ENCODE assay signal across 9 cellular contexts in genomic region chr9:119968837-119969707, GRCh38.
A peak's percentile ranks its signal among the peaks of the same experiment; 100 is the strongest.
DNase-seq lines count a peak whose midpoint lies in the region; ATAC-seq and TF ChIP-seq lines count a peak whose summit lies in the region.
"Had no signal": no experiment of that assay in that cellular context is flagged by ENCODE, and none has a peak within 500 bp of the region (broad histone marks: within the 10 kb centered on the region; RNA-seq: fewer than 3 reads in every experiment).

No MANE protein-coding gene starts in this region.

- H3K79me1 ChIP-seq in IMR-90 (ENCODE audit: low read depth in 1 of 2, low read length in 2 of 2), result no peaks in the 10 kb centered on the region
- peaks cover under 1% of the 10 kb centered on the region for H3K79me1 ChIP-seq in trophoblast cell (ENCODE audit: low read length)

- H3K9me1 ChIP-seq in IMR-90 (ENCODE audit: insufficient read depth, low read length), result no peaks in the 10 kb centered on the region; the same call in 1 of the 2 replicates

- H3K4me3 ChIP-seq in IMR-90 (ENCODE audit: insufficient read depth, low read depth, low read length) (no peak overlapping the region), Panc1 (ENCODE audit: low read depth in 2 of 2, low read length in 2 of 2) (no peak overlapping the region), trophoblast cell (ENCODE audit: low read depth, low read length) (no peak overlapping the region)

- H3K4me3 Mint-ChIP-seq in activated naive CD4-positive, alpha-beta T cell treated with anti-CD3 and anti-CD28 coated beads for 36 hours, result no peak overlapping the region
- H3K4me3 Mint-ChIP-seq: central memory CD8-positive, alpha-beta T cell had no signal

- H3K23ac ChIP-seq in IMR-90 (ENCODE audit: low read depth, low read length) (no peak overlapping the region), trophoblast cell (ENCODE audit: low read length) (no peak overlapping the region)

- TF ChIP-seq CTCF in IMR-90 (conservative IDR thresholded peaks at IDR 0.05; ENCODE audit: low read depth, low read length), result peak; percentile 94
- TF ChIP-seq CTCF in Panc1 (IDR thresholded peaks at IDR 0.05), result peak; percentile 92

- in situ Hi-C loops in IMR-90 (cut with MboI; ENCODE audit: low sequenced_read_pairs) (loop anchor here (10.0 kb wide), 3 partner anchors 386 to 506 kb away; no protein-coding TSS in a partner anchor), Panc1 (cut with HindIII; ENCODE audit: low pct_unique_long_range_greater_than_20kb, low sequenced_read_pairs) (no loop called here)

- H3K27ac Mint-ChIP-seq in activated naive CD4-positive, alpha-beta T cell treated with anti-CD3 and anti-CD28 coated beads for 36 hours, result no peak overlapping the region

- H3K36me3 Mint-ChIP-seq in activated naive CD4-positive, alpha-beta T cell treated with anti-CD3 and anti-CD28 coated beads for 36 hours (ENCODE audit: low read depth), result no peaks in the 10 kb centered on the region

- H3K9me3 ChIP-seq in IMR-90 (ENCODE audit: control insufficient read depth, insufficient read depth, low read length), result no peaks in the 10 kb centered on the region
- no peaks in the 10 kb centered on the region for H3K9me3 ChIP-seq in Panc1 (ENCODE audit: control insufficient read depth, insufficient read depth, low read depth, low read length)
- no peaks in the 10 kb centered on the region for H3K9me3 ChIP-seq in trophoblast cell (ENCODE audit: insufficient read depth, low read depth, low read length)

- no peak for TF ChIP-seq POLR2A in IMR-90 (IDR thresholded peaks at IDR 0.05; ENCODE audit: low read depth, low read length)

- no peak overlapping the region for H4K5ac ChIP-seq in IMR-90 (ENCODE audit: low read depth, low read length)

- peak overlapping the region; percentile 38 for H2BK12ac ChIP-seq in trophoblast cell (ENCODE audit: low read length)

- peak; percentile 87 for TF ChIP-seq RAD21 in IMR-90 (IDR thresholded peaks at IDR 0.05; ENCODE audit: low read length)

- no peak overlapping the region for H3K4me2 ChIP-seq in IMR-90 (ENCODE audit: low read depth, low read length)
- no peak overlapping the region for H3K4me2 ChIP-seq in trophoblast cell (ENCODE audit: low read length)

- no peak overlapping the region for H4K12ac ChIP-seq in trophoblast cell (ENCODE audit: low read depth, low read length)

- H3K9me3 Mint-ChIP-seq in activated naive CD4-positive, alpha-beta T cell treated with anti-CD3 and anti-CD28 coated beads for 36 hours, result no peaks in the 10 kb centered on the region
- H3K9me3 Mint-ChIP-seq: central memory CD8-positive, alpha-beta T cell had no signal

- BruUV-seq in IMR-90 (replicated peaks; lab: Mats Ljungman, UMichigan), result no TSS peak
- BruUV-seq in Panc1 (replicated peaks; lab: Mats Ljungman, UMichigan), result no TSS peak

- H2BK5ac ChIP-seq in IMR-90 (ENCODE audit: low read depth, low read length, poor library complexity, severe bottlenecking), result no peak overlapping the region
- no peak overlapping the region for H2BK5ac ChIP-seq in trophoblast cell (ENCODE audit: low read depth, low read length, poor library complexity)

- H2AFZ ChIP-seq in IMR-90 (replicated peaks; ENCODE audit: low read length, poor library complexity) (peak overlapping the region; percentile 57), trophoblast cell (ENCODE audit: insufficient read depth, low read length, poor library complexity) (no peak overlapping the region)

- dilution Hi-C loops in IMR-90 (cut with HindIII; ENCODE audit: low sequenced_read_pairs, unreplicated experiment), result no loop called here

- H4K20me1 ChIP-seq in IMR-90 (ENCODE audit: insufficient read depth, low read length), result no peaks in the 10 kb centered on the region

- no peak overlapping the region for H3K18ac ChIP-seq in IMR-90 (ENCODE audit: low read depth, low read length)
- H3K18ac ChIP-seq in trophoblast cell (ENCODE audit: low read length), result no peak overlapping the region

- 76% methylated on average over 5 of the region's 17 CpGs; no CpG with 5 or more reads in 1 of the 2 experiments for WGBS in IMR-90 (ENCODE audit: extremely low coverage in 2 of 2, insufficient read length in 1 of 2), 2 experiments
- WGBS in trophoblast cell (ENCODE audit: extremely low coverage, insufficient coverage, insufficient read length), result no CpG with 5 or more reads among the region's 17 CpGs

- intact Hi-C loops in IMR-90 (cut with micrococcal nuclease), result loop anchor here (1.0 kb wide), 2 partner anchors 413 to 508 kb away; no protein-coding TSS in a partner anchor
- intact Hi-C loops in Panc1 (cut with micrococcal nuclease; ENCODE audit: unreplicated experiment), result loop anchor here (5.0 to 10.0 kb wide), 2 partner anchors 376 to 412 kb away; no protein-coding TSS in a partner anchor
- intact Hi-C loops in activated naive CD4-positive, alpha-beta T cell treated with anti-CD3 and anti-CD28 coated beads for 36 hours (cut with micrococcal nuclease), result loop anchor here (1.0 to 5.0 kb wide), 2 partner anchors 378 to 413 kb away; no protein-coding TSS in a partner anchor
- intact Hi-C loops in Right ventricle myocardium inferior (cut with DNase I), result no loop called here

- ATAC-seq in GM21723 (IDR thresholded peaks at IDR 0.05; ENCODE audit: unreplicated experiment) (peak; percentile 94), IMR-90 (ENCODE audit: low read depth) (peak; percentile 99), Panc1 (peak; percentile 94), Right ventricle myocardium inferior (peak; percentile 87)

- H3K79me2 ChIP-seq in trophoblast cell (ENCODE audit: control insufficient read depth, insufficient read depth, low read length, poor library complexity), result no peaks in the 10 kb centered on the region

- H3K9ac ChIP-seq in IMR-90 (ENCODE audit: low read depth, low read length), result no peak overlapping the region
- no peak overlapping the region for H3K9ac ChIP-seq in trophoblast cell (ENCODE audit: low read length)

- H3K4ac ChIP-seq in IMR-90 (ENCODE audit: low read depth, low read length) (peak overlapping the region; percentile 43; the same call in 1 of the 2 replicates), trophoblast cell (ENCODE audit: low read depth, low read length) (no peak overlapping the region)

- no peaks in the 10 kb centered on the region for H3K27me3 ChIP-seq in IMR-90 (ENCODE audit: control insufficient read depth, insufficient read depth, low read length)
- H3K27me3 ChIP-seq in Panc1 (ENCODE audit: control insufficient read depth, insufficient read depth, low read length), result no peaks in the 10 kb centered on the region
- no peaks in the 10 kb centered on the region for H3K27me3 ChIP-seq in trophoblast cell (ENCODE audit: insufficient read depth, low read length)

- CTCF ChIA-PET in IMR-90 (lab: Yijun Ruan, JAX) (interaction anchor here (0.5 to 3.1 kb wide), 12 partner anchors 11 to 508 kb away, joined by 3 to 21 read pairs (median 4); no protein-coding TSS in a partner anchor), Panc1 (lab: Charles Lee) (no interaction called here)
- CTCF ChIA-PET in activated naive CD4-positive, alpha-beta T cell treated with anti-CD3 and anti-CD28 coated beads for 36 hours (lab: Charles Lee), result interaction anchor here (0.6 to 1.8 kb wide), 5 partner anchors 22 to 627 kb away, joined by 3 to 4 read pairs (median 3); no protein-coding TSS in a partner anchor

- no peak overlapping the region for H3K14ac ChIP-seq in IMR-90 (replicated peaks; ENCODE audit: low read depth, low read length)
- H3K14ac ChIP-seq in trophoblast cell (ENCODE audit: low read length), result no peak overlapping the region

- H2AK5ac ChIP-seq in IMR-90 (ENCODE audit: low read depth, low read length) (no peak overlapping the region), trophoblast cell (ENCODE audit: low read length) (no peak overlapping the region)

- H3K4me1 ChIP-seq in IMR-90 (ENCODE audit: control insufficient read depth, insufficient read depth, low read length) (peaks cover 2% of the 10 kb centered on the region), Panc1 (ENCODE audit: control insufficient read depth, insufficient read depth, low read length) (peaks cover 3% of the 10 kb centered on the region), trophoblast cell (ENCODE audit: control insufficient read depth in 1 of 2, insufficient read depth in 2 of 2, low read length in 2 of 2) (no peaks in the 10 kb centered on the region)

- H2BK15ac ChIP-seq in IMR-90 (ENCODE audit: low read depth, low read length), result no peak overlapping the region; the same call in 2 of the 3 replicates

- peak overlapping the region; percentile 80 for H2BK20ac ChIP-seq in IMR-90 (ENCODE audit: low read depth, low read length)

- POLR2A ChIA-PET in IMR-90 (lab: Charles Lee; ENCODE audit: unreplicated experiment), result no interaction called here
- POLR2A ChIA-PET in Panc1 (lab: Charles Lee), result no interaction called here

- H2BK120ac ChIP-seq in IMR-90 (ENCODE audit: low read depth, low read length) (peak overlapping the region; percentile 50; the same call in 1 of the 2 replicates), trophoblast cell (ENCODE audit: insufficient read depth, low read length, poor library complexity) (peak overlapping the region; percentile 50)

- H4K91ac ChIP-seq in IMR-90 (ENCODE audit: insufficient read depth, low read depth, low read length) (no peak overlapping the region), trophoblast cell (ENCODE audit: low read depth, low read length) (no peak overlapping the region)

- no peaks in the 10 kb centered on the region for H3K4me1 Mint-ChIP-seq in activated naive CD4-positive, alpha-beta T cell treated with anti-CD3 and anti-CD28 coated beads for 36 hours (ENCODE audit: low read depth)

- H3K27me3 Mint-ChIP-seq in activated naive CD4-positive, alpha-beta T cell treated with anti-CD3 and anti-CD28 coated beads for 36 hours (ENCODE audit: low read depth), result peaks cover 7% of the 10 kb centered on the region

- no peak overlapping the region for H3K56ac ChIP-seq in IMR-90 (ENCODE audit: extremely low read depth, insufficient read depth, low read length)

- no peak overlapping the region for H2AK9ac ChIP-seq in IMR-90 (replicated peaks; ENCODE audit: low read depth, low read length, poor library complexity)

- no peak overlapping the region for H3K27ac ChIP-seq in IMR-90 (ENCODE audit: insufficient read depth, low read length)
- no peak overlapping the region for H3K27ac ChIP-seq in Panc1 (ENCODE audit: low read length)
- no peak overlapping the region for H3K27ac ChIP-seq in trophoblast cell (ENCODE audit: low read depth, low read length)

- no peak overlapping the region for H4K8ac ChIP-seq in IMR-90 (ENCODE audit: low read depth in 2 of 2, low read length in 2 of 2)
- H4K8ac ChIP-seq in trophoblast cell (ENCODE audit: low read depth, low read length), result no peak overlapping the region

- peak; percentile 26 for DNase-seq in GM04503 (ENCODE audit: low read depth)
- peak; percentile 61 for DNase-seq in IMR-90
- no peak for DNase-seq in Panc1 (ENCODE audit: low read depth, low spot score)
- DNase-seq in activated naive CD4-positive, alpha-beta T cell treated with anti-CD3 and anti-CD28 coated beads for 36 hours, result peak; percentile 64
- DNase-seq in Right ventricle myocardium inferior (ENCODE audit: missing footprints), result peak; percentile 86
- peak; percentile 43 to 77 for DNase-seq in trophoblast cell
- DNase-seq in effector CD8-positive, alpha-beta T cell (lab: John Stamatoyannopoulos, UW), result no peak

- no peaks in the 10 kb centered on the region for H3K36me3 ChIP-seq in IMR-90 (ENCODE audit: control insufficient read depth, insufficient read depth, low read length)
- H3K36me3 ChIP-seq in Panc1 (ENCODE audit: control insufficient read depth, insufficient read depth, low read length), result no peaks in the 10 kb centered on the region
- H3K36me3 ChIP-seq in trophoblast cell (ENCODE audit: control insufficient read depth in 1 of 2, insufficient read depth in 2 of 2, low read length in 2 of 2), result no peaks in the 10 kb centered on the region

Comparison
In these comparisons a context has a peak if more than half of its experiments do, and no peak if none do; other contexts are left out.
1. DNase-seq: peak in GM04503 (single experiment), IMR-90 (single experiment), activated naive CD4-positive, alpha-beta T cell treated with anti-CD3 and anti-CD28 coated beads for 36 hours (single experiment), Right ventricle myocardium inferior (single experiment) and trophoblast cell (2 of 2); none in Panc1 (single experiment) and effector CD8-positive, alpha-beta T cell (single experiment).
2. Peak in every context shown above with its lines, with median percentiles within 50 percentile points of each other: ATAC-seq.